Comparison of ENCODE assay signal across 23 cellular contexts in the genomic region with DNA sequence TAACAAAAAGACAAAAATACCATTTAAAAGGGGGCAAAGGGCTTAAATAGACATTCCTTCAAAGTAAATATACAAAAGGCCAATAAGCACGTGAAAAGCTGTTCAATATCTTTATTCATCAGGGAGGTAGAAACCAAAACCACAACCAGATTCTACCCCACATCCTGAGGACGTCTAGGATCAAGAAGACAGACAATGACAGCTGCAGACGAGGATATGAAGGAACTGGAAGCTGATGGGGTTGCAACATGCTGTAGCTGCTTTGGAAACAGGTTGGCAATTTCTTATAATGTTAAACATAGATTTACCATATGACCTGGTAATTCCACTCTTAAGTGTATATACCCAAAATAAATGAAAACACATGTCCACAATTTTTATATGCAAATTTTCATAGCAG.
"Had no signal": no experiment of that assay in that cellular context is flagged by ENCODE, and none has a peak within 500 bp of the region (broad histone marks: within the 10 kb centered on the region; RNA-seq: fewer than 3 reads in every experiment).

No MANE protein-coding gene starts in this region.

- H3K9me3 Mint-ChIP-seq: natural killer cell treated with Interleukin-12 subunit alpha and Interleukin-12 subunit beta and Interleukin-15 and Interleukin-18, amount 100 ng/mL, for 72 hours had no signal

- H3K36me3 ChIP-seq: adrenal gland, esophagus squamous epithelium, left ventricle myocardium inferior, right atrium auricular region, suprapubic skin, tibial artery, upper lobe of right lung had no signal

- H3K4me3 Mint-ChIP-seq: activated naive CD8-positive, alpha-beta T cell treated with anti-CD3 and anti-CD28 coated beads for 36 hours; activated T-cell treated with anti-CD3 and anti-CD28 coated beads, Interleukin-2, amount 50 U/mL, for 72 hours; dendritic cell treated with granulocyte-macrophage colony-stimulating factor and Interleukin-4, amounts not matched to agents 40 ng/mL and 50 ng/mL, for 4 days; natural killer cell treated with Interleukin-12 subunit alpha and Interleukin-12 subunit beta and Interleukin-15 and Interleukin-18, amount 100 ng/mL, for 72 hours had no signal

- H3K9me3 ChIP-seq: adrenal gland, body of pancreas, suprapubic skin, upper lobe of right lung had no signal

- ATAC-seq: activated T-cell treated with anti-CD3 and anti-CD28 coated beads, Interleukin-2, amount 50 U/mL, for 72 hours; body of pancreas; natural killer cell treated with Interleukin-12 subunit alpha and Interleukin-12 subunit beta and Interleukin-15 and Interleukin-18, amount 100 ng/mL, for 72 hours; upper lobe of right lung had no signal

- DNase-seq: activated CD4-positive, alpha-beta T cell treated with anti-CD3 and anti-CD28 coated beads for 4 hours; activated naive CD4-positive, alpha-beta T cell treated with Interleukin-2 at 50 U/mL for 16 hours; activated naive CD8-positive, alpha-beta T cell treated with anti-CD3 and anti-CD28 coated beads for 36 hours; activated T-cell treated with anti-CD3 and anti-CD28 coated beads for 4 hours; activated T-cell treated with anti-CD3 and anti-CD28 coated beads, Interleukin-2, amount 50 U/mL, for 72 hours; adrenal gland; aorta; body of pancreas; esophagus squamous epithelium; glutamatergic neuron; islet precursor cell; left ventricle myocardium inferior; stimulated activated CD4-positive, alpha-beta T cell treated with anti-CD3 and anti-CD28 coated beads, Interleukin-15, amount 100 ng/mL, for 24 hours; stimulated activated CD4-positive, alpha-beta T cell treated with anti-CD3 and anti-CD28 coated beads, Interleukin-2, amount 100 ng/mL, for 24 hours; T-helper 9 cell; tibial artery; upper lobe of right lung had no signal

- H3K27me3 ChIP-seq: adrenal gland, body of pancreas, right atrium auricular region, upper lobe of right lung had no signal

- H3K27ac Mint-ChIP-seq: activated naive CD8-positive, alpha-beta T cell treated with anti-CD3 and anti-CD28 coated beads for 36 hours; activated T-cell treated with anti-CD3 and anti-CD28 coated beads, Interleukin-2, amount 50 U/mL, for 72 hours; dendritic cell treated with granulocyte-macrophage colony-stimulating factor and Interleukin-4, amounts not matched to agents 40 ng/mL and 50 ng/mL, for 4 days; natural killer cell treated with Interleukin-12 subunit alpha and Interleukin-12 subunit beta and Interleukin-15 and Interleukin-18, amount 100 ng/mL, for 72 hours had no signal

- H3K4me1 ChIP-seq: adrenal gland, body of pancreas, esophagus squamous epithelium, left ventricle myocardium inferior, right atrium auricular region, suprapubic skin, tibial artery, upper lobe of right lung had no signal

- FAIRE-seq: TTC549 had no signal

- H3K27ac ChIP-seq: adrenal gland, body of pancreas, esophagus squamous epithelium, left ventricle myocardium inferior, right atrium auricular region, suprapubic skin, tibial artery, upper lobe of right lung, VCaP had no signal

- H3K4me3 ChIP-seq: adrenal gland, body of pancreas, esophagus squamous epithelium, left ventricle myocardium inferior, right atrium auricular region, suprapubic skin, tibial artery, upper lobe of right lung had no signal
